In genomic region chr7:6154542-6155404, GRCh38 we compare ENCODE assay signal across 17 cellular contexts.
"Had no signal": no experiment of that assay in that cellular context is flagged by ENCODE, and none has a peak within 500 bp of the region (broad histone marks: within the 10 kb centered on the region; RNA-seq: fewer than 3 reads in every experiment).

No MANE protein-coding gene starts in this region.

- H3K4me1 ChIP-seq: parathyroid adenoma, stomach had no signal

- H3K27me3 ChIP-seq: left lung, stomach, upper lobe of left lung had no signal

- H2AFZ ChIP-seq: parathyroid adenoma had no signal

- H3K9me3 Mint-ChIP-seq: activated B cell treated with CpG ODN at 0.5 μM for 24 hours; activated CD4-positive, alpha-beta memory T cell treated with anti-CD3 and anti-CD28 coated beads for 36 hours; activated naive CD4-positive, alpha-beta T cell treated with anti-CD3 and anti-CD28 coated beads, Interleukin-2, amount 50 U/mL, for 72 hours; activated T-cell treated with anti-CD3 and anti-CD28 coated beads, Interleukin-2, amount 50 U/mL, for 72 hours; immature natural killer cell; nephron progenitor cell had no signal

- H3K4me3 Mint-ChIP-seq: activated B cell treated with CpG ODN at 0.5 μM for 24 hours; activated CD4-positive, alpha-beta memory T cell treated with anti-CD3 and anti-CD28 coated beads for 36 hours; activated CD4-positive, alpha-beta T cell treated with anti-CD3 and anti-CD28 coated beads for 36 hours; activated T-cell treated with anti-CD3 and anti-CD28 coated beads, Interleukin-2, amount 50 U/mL, for 72 hours; immature natural killer cell; nephron progenitor cell had no signal

- H3K4me3 ChIP-seq: left lung, stomach, upper lobe of left lung had no signal

- H3K27ac ChIP-seq: left lung, parathyroid adenoma, stomach, upper lobe of left lung had no signal

- H3K9me3 ChIP-seq: left lung, stomach, upper lobe of left lung had no signal

- H3K27ac Mint-ChIP-seq: activated B cell treated with CpG ODN at 0.5 μM for 24 hours; activated CD4-positive, alpha-beta memory T cell treated with anti-CD3 and anti-CD28 coated beads for 36 hours; activated CD4-positive, alpha-beta T cell treated with anti-CD3 and anti-CD28 coated beads for 36 hours; activated T-cell treated with anti-CD3 and anti-CD28 coated beads, Interleukin-2, amount 50 U/mL, for 72 hours; nephron progenitor cell had no signal

- H3K27me3 Mint-ChIP-seq: activated B cell treated with CpG ODN at 0.5 μM for 24 hours; activated CD4-positive, alpha-beta memory T cell treated with anti-CD3 and anti-CD28 coated beads for 36 hours; activated CD4-positive, alpha-beta T cell treated with anti-CD3 and anti-CD28 coated beads for 36 hours had no signal

- DNase-seq: activated B cell treated with CpG ODN at 0.5 μM for 24 hours; activated CD4-positive, alpha-beta memory T cell treated with anti-CD3 and anti-CD28 coated beads for 36 hours; activated CD4-positive, alpha-beta T cell treated with anti-CD3 and anti-CD28 coated beads for 36 hours; activated T-cell treated with anti-CD3 and anti-CD28 coated beads, Interleukin-2, amount 50 U/mL, for 72 hours; foreskin melanocyte; immature natural killer cell; left lung; midbrain; nephron progenitor cell; right cardiac atrium; stimulated activated CD4-positive, alpha-beta T cell treated with anti-CD3 and anti-CD28 coated beads, Interleukin-12 subunit alpha, Interleukin-12 subunit beta, amount 100 ng/mL, for 4 hours; stimulated activated CD4-positive, alpha-beta T cell treated with anti-CD3 and anti-CD28 coated beads, Interleukin-4, amount 100 ng/mL, for 4 hours; stomach; T1000 had no signal

- H3K79me2 ChIP-seq: parathyroid adenoma had no signal

- ATAC-seq: activated CD4-positive, alpha-beta T cell treated with anti-CD3 and anti-CD28 coated beads for 36 hours; activated naive CD4-positive, alpha-beta T cell treated with anti-CD3 and anti-CD28 coated beads, Interleukin-2, amount 50 U/mL, for 72 hours; activated T-cell treated with anti-CD3 and anti-CD28 coated beads, Interleukin-2, amount 50 U/mL, for 72 hours; left lung had no signal

- H3K4me1 Mint-ChIP-seq: activated B cell treated with CpG ODN at 0.5 μM for 24 hours; activated CD4-positive, alpha-beta T cell treated with anti-CD3 and anti-CD28 coated beads for 36 hours; immature natural killer cell had no signal
